ENCODE assay signal across 17 cellular contexts in the genomic region with DNA sequence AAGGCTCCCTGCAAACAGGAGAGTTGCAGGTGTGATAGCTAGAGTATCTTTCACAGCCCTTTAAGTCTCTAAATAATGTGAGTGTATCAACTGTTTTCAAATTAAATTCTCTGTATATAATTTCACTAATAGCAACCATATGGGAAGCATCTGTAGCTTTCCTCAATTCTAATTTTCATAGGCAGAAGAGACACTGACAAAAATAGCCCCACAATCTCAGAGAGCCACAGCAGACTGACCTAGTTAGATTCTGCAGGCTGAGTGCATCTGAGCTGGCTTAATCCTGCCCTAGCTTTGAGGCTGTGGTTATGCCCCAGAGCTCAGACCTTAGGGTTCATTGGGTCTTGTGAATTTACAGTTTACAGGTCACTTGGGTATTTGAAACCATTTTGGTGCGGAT.
DNase-seq lines count a peak whose midpoint lies in the region; FAIRE-seq and TF ChIP-seq lines count a peak whose summit lies in the region.
"Had no signal": no experiment of that assay in that cellular context is flagged by ENCODE, and none has a peak within 500 bp of the region (broad histone marks: within the 10 kb centered on the region; RNA-seq: fewer than 3 reads in every experiment).

No MANE protein-coding gene starts in this region.

- H3K27ac ChIP-seq in mesenchymal stem cell (ENCODE audit: low read length, poor library complexity, severe bottlenecking) (no peak overlapping the region), tibial nerve (no peak overlapping the region)
- H3K27ac ChIP-seq: RWPE1, SJSA1 had no signal

- no peak overlapping the region for H3K14ac ChIP-seq in mesenchymal stem cell (ENCODE audit: low read length in 2 of 2)

- H4K8ac ChIP-seq in mesenchymal stem cell (ENCODE audit: low read length) = no peak overlapping the region

- no peak overlapping the region for H3K4me2 ChIP-seq in mesenchymal stem cell (ENCODE audit: low read length, poor library complexity, severe bottlenecking)

- peak; percentile 90 for FAIRE-seq in D721Med (lab: Jason Lieb, UNC)
- FAIRE-seq in islet of Langerhans (lab: Jason Lieb, UNC) = peak; percentile 58

- H3K79me1 ChIP-seq in mesenchymal stem cell (replicated peaks; ENCODE audit: low read length, poor library complexity, severe bottlenecking) = no peaks in the 10 kb centered on the region

- TF ChIP-seq CTCF in D721Med (IDR thresholded peaks at IDR 0.05; ENCODE audit: insufficient read depth, missing control alignments) = no peak
- TF ChIP-seq CTCF in tibial nerve (IDR thresholded peaks at IDR 0.05) = no peak

- H2BK5ac ChIP-seq in mesenchymal stem cell (ENCODE audit: low read depth, low read length, poor library complexity, severe bottlenecking) = no peak overlapping the region

- H4K91ac ChIP-seq in mesenchymal stem cell (ENCODE audit: low read length) = no peak overlapping the region

- DNase-seq in D721Med (ENCODE audit: insufficient read length, low spot score) (peak; percentile 31), NCI-H1694 (lab: John Stamatoyannopoulos, UW) (peak; percentile 21), cerebellar cortex (ENCODE audit: low spot score) (peak; percentile 96), mesenchymal stem cell (no peak), ACHN (no peak), tibial nerve (ENCODE audit: low spot score in 2 of 2) (no peak)
- DNase-seq: COR-L47, H7, Karpas-422, MG63, NCI-H1092 treated with DMSO at 0.1 percent for 48 hours, NCI-H187, NCI-H446, PC-3 had no signal

- no peak overlapping the region for H2BK12ac ChIP-seq in mesenchymal stem cell (ENCODE audit: low read length in 2 of 2)

- no peak overlapping the region for H3K18ac ChIP-seq in mesenchymal stem cell (ENCODE audit: low read depth in 1 of 2, low read length in 2 of 2)

- H2BK15ac ChIP-seq in mesenchymal stem cell (ENCODE audit: low read depth, poor library complexity, severe bottlenecking) = no peak overlapping the region

- H2BK120ac ChIP-seq in mesenchymal stem cell (ENCODE audit: low read depth, low read length) = no peak overlapping the region

- H2AK5ac ChIP-seq in mesenchymal stem cell (ENCODE audit: low read length, severe bottlenecking) = no peak overlapping the region

- H3K23ac ChIP-seq in mesenchymal stem cell (ENCODE audit: low read length in 2 of 2) = no peak overlapping the region

- no peak overlapping the region for H2AFZ ChIP-seq in mesenchymal stem cell (ENCODE audit: low read depth, low read length)

- H3K4me3 ChIP-seq in mesenchymal stem cell (ENCODE audit: insufficient read depth in 1 of 2, low read depth in 1 of 2, low read length in 2 of 2) (no peak overlapping the region), tibial nerve (no peak overlapping the region)
- H3K4me3 ChIP-seq: MG63, SJSA1 had no signal

- no peak overlapping the region for H3K9ac ChIP-seq in mesenchymal stem cell (ENCODE audit: low read length)

- no peaks in the 10 kb centered on the region for H3K9me3 ChIP-seq in mesenchymal stem cell (ENCODE audit: control insufficient read depth, low read length)
- H3K9me3 ChIP-seq in tibial nerve = no peaks in the 10 kb centered on the region
- H3K9me3 ChIP-seq: MG63, SJSA1 had no signal

- H3K4me1 ChIP-seq in mesenchymal stem cell (ENCODE audit: control insufficient read depth, insufficient read depth, low read depth, low read length) = no peaks in the 10 kb centered on the region
- no peaks in the 10 kb centered on the region for H3K4me1 ChIP-seq in tibial nerve
- H3K4me1 ChIP-seq: SJSA1 had no signal

- in situ Hi-C loops in ACHN (cut with HindIII; ENCODE audit: low pct_ligation_motif_present, low pct_unique_long_range_greater_than_20kb, low sequenced_read_pairs) = no loop called here

- H3K36me3 ChIP-seq in mesenchymal stem cell (ENCODE audit: control insufficient read depth in 1 of 2, insufficient read depth in 2 of 2, low read depth in 1 of 2, low read length in 2 of 2) (no peaks in the 10 kb centered on the region), tibial nerve (no peaks in the 10 kb centered on the region)
- H3K36me3 ChIP-seq: MG63, SJSA1 had no signal

- no peak overlapping the region for H3K4ac ChIP-seq in mesenchymal stem cell (ENCODE audit: low read depth in 1 of 2, low read length in 2 of 2)

- no peak for TF ChIP-seq POLR2A in tibial nerve (IDR thresholded peaks at IDR 0.05)

- TF ChIP-seq EP300 in tibial nerve (IDR thresholded peaks at IDR 0.05) = no peak

- WGBS in mesenchymal stem cell = no CpG with 5 or more reads among the region's 1 CpG
- 56 to 74% methylated on average over 1 of the region's 1 CpG for WGBS in tibial nerve, 2 donors

- no peaks in the 10 kb centered on the region for H3K27me3 ChIP-seq in mesenchymal stem cell (ENCODE audit: control insufficient read depth in 1 of 2, insufficient read depth in 1 of 2, low read length in 2 of 2)
- no peaks in the 10 kb centered on the region for H3K27me3 ChIP-seq in tibial nerve
- H3K27me3 ChIP-seq: MG63, SJSA1 had no signal

Comparison
In these comparisons a context has a peak if more than half of its experiments do, and no peak if none do; other contexts are left out.
1. DNase-seq: peak in D721Med (single experiment), NCI-H1694 (single experiment) and cerebellar cortex (single experiment); none in mesenchymal stem cell (single experiment), ACHN (single experiment) and tibial nerve (0 of 2).